Comparison of ENCODE assay signal across 1 cellular context in genomic region chr17:39071573-39071972, GRCh38.
TF ChIP-seq lines count a peak whose summit lies in the region.

No MANE protein-coding gene starts in this region.

TF ChIP-seq in K562, 482 proteins besides CTCF, POLR2A, EP300 and RAD21 (continued from another document):
- TF ChIP-seq AFF1 (IDR thresholded peaks at IDR 0.05; ENCODE audit: low read depth in 1 of 2, partially characterized antibody in 2 of 2) (no peak), ZC3H8 (IDR thresholded peaks at IDR 0.05) (no peak), ZNF184 (CRISPR knock-in tag; IDR thresholded peaks at IDR 0.05) (no peak), CREB3 (tag; conservative IDR thresholded peaks at IDR 0.05; ENCODE audit: low read depth) (no peak), RREB1 (CRISPR knock-in tag; IDR thresholded peaks at IDR 0.05) (no peak), POLR3G (IDR thresholded peaks at IDR 0.05; ENCODE audit: extremely low read depth, insufficient read length, insufficient replicate concordance) (no peak), ZNF324 (CRISPR knock-in tag; IDR thresholded peaks at IDR 0.05) (no peak), NR2C1 (IDR thresholded peaks at IDR 0.05) (no peak), NR2C1 (tag; IDR thresholded peaks at IDR 0.05) (no peak), ZNF134 (CRISPR knock-in tag; conservative IDR thresholded peaks at IDR 0.05) (no peak)
- TF ChIP-seq, protein P1, sequence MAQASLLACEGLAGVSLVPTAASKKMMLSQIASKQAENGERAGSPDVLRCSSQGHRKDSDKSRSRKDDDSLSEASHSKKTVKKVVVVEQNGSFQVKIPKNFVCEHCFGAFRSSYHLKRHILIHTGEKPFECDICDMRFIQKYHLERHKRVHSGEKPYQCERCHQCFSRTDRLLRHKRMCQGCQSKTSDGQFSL (CRISPR knock-in tag; IDR thresholded peaks at IDR 0.05) = no peak
- TF ChIP-seq, protein P1 (tag; IDR thresholded peaks at IDR 0.05) = no peak
- TF ChIP-seq, protein P2, sequence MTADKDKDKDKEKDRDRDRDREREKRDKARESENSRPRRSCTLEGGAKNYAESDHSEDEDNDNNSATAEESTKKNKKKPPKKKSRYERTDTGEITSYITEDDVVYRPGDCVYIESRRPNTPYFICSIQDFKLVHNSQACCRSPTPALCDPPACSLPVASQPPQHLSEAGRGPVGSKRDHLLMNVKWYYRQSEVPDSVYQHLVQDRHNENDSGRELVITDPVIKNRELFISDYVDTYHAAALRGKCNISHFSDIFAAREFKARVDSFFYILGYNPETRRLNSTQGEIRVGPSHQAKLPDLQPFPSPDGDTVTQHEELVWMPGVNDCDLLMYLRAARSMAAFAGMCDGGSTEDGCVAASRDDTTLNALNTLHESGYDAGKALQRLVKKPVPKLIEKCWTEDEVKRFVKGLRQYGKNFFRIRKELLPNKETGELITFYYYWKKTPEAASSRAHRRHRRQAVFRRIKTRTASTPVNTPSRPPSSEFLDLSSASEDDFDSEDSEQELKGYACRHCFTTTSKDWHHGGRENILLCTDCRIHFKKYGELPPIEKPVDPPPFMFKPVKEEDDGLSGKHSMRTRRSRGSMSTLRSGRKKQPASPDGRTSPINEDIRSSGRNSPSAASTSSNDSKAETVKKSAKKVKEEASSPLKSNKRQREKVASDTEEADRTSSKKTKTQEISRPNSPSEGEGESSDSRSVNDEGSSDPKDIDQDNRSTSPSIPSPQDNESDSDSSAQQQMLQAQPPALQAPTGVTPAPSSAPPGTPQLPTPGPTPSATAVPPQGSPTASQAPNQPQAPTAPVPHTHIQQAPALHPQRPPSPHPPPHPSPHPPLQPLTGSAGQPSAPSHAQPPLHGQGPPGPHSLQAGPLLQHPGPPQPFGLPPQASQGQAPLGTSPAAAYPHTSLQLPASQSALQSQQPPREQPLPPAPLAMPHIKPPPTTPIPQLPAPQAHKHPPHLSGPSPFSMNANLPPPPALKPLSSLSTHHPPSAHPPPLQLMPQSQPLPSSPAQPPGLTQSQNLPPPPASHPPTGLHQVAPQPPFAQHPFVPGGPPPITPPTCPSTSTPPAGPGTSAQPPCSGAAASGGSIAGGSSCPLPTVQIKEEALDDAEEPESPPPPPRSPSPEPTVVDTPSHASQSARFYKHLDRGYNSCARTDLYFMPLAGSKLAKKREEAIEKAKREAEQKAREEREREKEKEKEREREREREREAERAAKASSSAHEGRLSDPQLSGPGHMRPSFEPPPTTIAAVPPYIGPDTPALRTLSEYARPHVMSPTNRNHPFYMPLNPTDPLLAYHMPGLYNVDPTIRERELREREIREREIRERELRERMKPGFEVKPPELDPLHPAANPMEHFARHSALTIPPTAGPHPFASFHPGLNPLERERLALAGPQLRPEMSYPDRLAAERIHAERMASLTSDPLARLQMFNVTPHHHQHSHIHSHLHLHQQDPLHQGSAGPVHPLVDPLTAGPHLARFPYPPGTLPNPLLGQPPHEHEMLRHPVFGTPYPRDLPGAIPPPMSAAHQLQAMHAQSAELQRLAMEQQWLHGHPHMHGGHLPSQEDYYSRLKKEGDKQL (CRISPR knock-in tag; IDR thresholded peaks at IDR 0.05; ENCODE audit: borderline replicate concordance) = no peak
